16 cellular contexts compared by ENCODE assay signal in the genomic region with DNA sequence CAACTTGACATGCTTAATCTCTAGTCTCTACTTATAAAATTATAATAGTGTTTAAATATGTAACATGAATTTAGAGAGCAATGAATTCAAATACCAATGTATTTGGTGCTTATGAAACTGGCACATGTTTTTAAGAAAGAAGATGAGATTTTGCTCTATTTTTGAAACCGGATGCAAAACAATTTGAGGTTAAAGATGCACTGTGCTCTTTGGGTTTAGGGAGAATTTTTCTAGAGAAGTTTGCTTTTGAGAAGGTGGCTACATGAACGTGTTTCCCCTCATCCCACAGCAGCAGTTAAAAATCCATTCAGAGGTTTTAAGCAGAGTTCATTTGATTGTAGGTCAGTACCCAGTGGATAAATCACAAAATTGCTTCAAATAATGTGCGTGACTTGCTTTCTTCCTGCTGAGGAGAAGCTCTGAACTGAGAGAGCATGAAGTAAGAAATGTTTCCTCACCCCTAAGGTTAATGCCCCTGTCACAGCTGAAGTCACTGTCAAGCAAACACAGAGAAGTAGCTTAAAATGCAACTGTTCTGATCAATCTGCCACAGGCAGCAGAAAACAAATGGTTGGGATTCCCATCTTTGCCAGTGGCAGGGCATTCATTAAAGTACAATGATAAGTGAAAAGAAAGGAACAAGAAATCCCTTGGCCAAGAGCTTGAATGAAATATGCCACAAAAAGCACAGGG.
A peak's percentile ranks its signal among the peaks of the same experiment; 100 is the strongest.
DNase-seq lines count a peak whose midpoint lies in the region; ATAC-seq and TF ChIP-seq lines count a peak whose summit lies in the region.
"Had no signal": no experiment of that assay in that cellular context is flagged by ENCODE, and none has a peak within 500 bp of the region (broad histone marks: within the 10 kb centered on the region; RNA-seq: fewer than 3 reads in every experiment).

No MANE protein-coding gene starts in this region.

- no peaks in the 10 kb centered on the region for H3K9me2 ChIP-seq in HCT116 (ENCODE audit: insufficient read depth)
- no peaks in the 10 kb centered on the region for H3K9me2 ChIP-seq in neural cell (ENCODE audit: insufficient read depth, low read length)

- TF ChIP-seq POLR2A in HCT116 (IDR thresholded peaks at IDR 0.05; ENCODE audit: borderline replicate concordance, extremely low read depth, insufficient read depth, insufficient read length): no peak

- peak; percentile 50 for TF ChIP-seq EP300 in neural cell (conservative IDR thresholded peaks at IDR 0.05; ENCODE audit: poor library complexity, severe bottlenecking)

- intact Hi-C loops in A673 (cut with micrococcal nuclease; ENCODE audit: unreplicated experiment): no loop called here
- intact Hi-C loops in HCT116 (cut with micrococcal nuclease): no loop called here
- intact Hi-C loops in right cardiac atrium (cut with DNase I): no loop called here

- H3K36me3 ChIP-seq in A673 (ENCODE audit: insufficient read depth, low read length, poor library complexity, severe bottlenecking) (no peaks in the 10 kb centered on the region), HCT116 (ENCODE audit: control insufficient read depth in 1 of 2, insufficient read depth in 2 of 2, low read length in 2 of 2) (no peaks in the 10 kb centered on the region), SJCRH30 (no peaks in the 10 kb centered on the region), neural cell (ENCODE audit: insufficient read depth, low read length) (no peaks in the 10 kb centered on the region)
- H3K36me3 ChIP-seq: BLaER1 had no signal

- H2AFZ ChIP-seq in HCT116 (ENCODE audit: low read depth, low read length, poor library complexity, severe bottlenecking) (peak overlapping the region; percentile 65), neural cell (ENCODE audit: low read depth, low read length) (no peak overlapping the region)

- DNase-seq in A673 (ENCODE audit: low spot score): peak; percentile 23
- DNase-seq in HCT116 (ENCODE audit: low read depth, low spot score): no peak
- DNase-seq in SJCRH30: peak; percentile 46 to 74
- no peak for DNase-seq in right cardiac atrium
- no peak for DNase-seq in NCI-H2196 treated with DMSO at 0.1 percent for 48 hours (lab: John Stamatoyannopoulos, UW; ENCODE audit: unreplicated experiment)
- DNase-seq in NCI-H345 (lab: John Stamatoyannopoulos, UW): no peak
- DNase-seq: CD8-positive, alpha-beta T cell; HCEC 1CT; Kasumi-1; NCI-H187; NCI-H2107; NK-92 treated with Interleukin-12 subunit alpha and Interleukin-12 subunit beta, amount 100 ng/mL, for 24 hours; SHP77 had no signal

- H3K4me1 ChIP-seq in A673 (ENCODE audit: insufficient read depth, low read length, poor library complexity, severe bottlenecking): peaks cover 30% of the 10 kb centered on the region
- no peaks in the 10 kb centered on the region for H3K4me1 ChIP-seq in HCT116 (ENCODE audit: control insufficient read depth in 1 of 2, insufficient read depth in 2 of 2, low read length in 2 of 2)
- peaks cover 14% of the 10 kb centered on the region for H3K4me1 ChIP-seq in SJCRH30
- H3K4me1 ChIP-seq in right cardiac atrium (ENCODE audit: control insufficient read depth, insufficient read depth, low read length): no peaks in the 10 kb centered on the region
- H3K4me1 ChIP-seq: BLaER1 had no signal

- H3K27ac ChIP-seq in A673 (ENCODE audit: low read depth, low read length, poor library complexity, severe bottlenecking) (peak overlapping the region; percentile 20), HCT116 (ENCODE audit: low read depth, low read length) (no peak overlapping the region), SJCRH30 (peak overlapping the region; percentile 54), neural cell (ENCODE audit: low read length) (peak overlapping the region; percentile 25), right cardiac atrium (ENCODE audit: low read length) (no peak overlapping the region)
- H3K27ac ChIP-seq: BLaER1 had no signal

- no TSS peak for BruUV-seq in A673 (replicated peaks; lab: Mats Ljungman, UMichigan)
- BruUV-seq in HCT116 (replicated peaks; lab: Mats Ljungman, UMichigan): no TSS peak

- H3K4me2 ChIP-seq in HCT116 (ENCODE audit: low read length) (no peak overlapping the region), neural cell (ENCODE audit: low read length) (no peak overlapping the region)
- H3K4me2 ChIP-seq: BLaER1 had no signal

- POLR2A ChIA-PET in A673 (lab: Charles Lee; ENCODE audit: low non-redundant PET): interaction anchor here (0.7 kb wide), 1 partner anchor 113 kb away, joined by 3 read pairs; no protein-coding TSS in a partner anchor
- POLR2A ChIA-PET in HCT116 (lab: Charles Lee): no interaction called here

- H3K9me3 ChIP-seq in A673 (ENCODE audit: low read depth, low read length, poor library complexity, severe bottlenecking): no peaks in the 10 kb centered on the region
- H3K9me3 ChIP-seq in HCT116 (ENCODE audit: control insufficient read depth in 1 of 2, insufficient read depth in 1 of 2, low read depth in 1 of 2, low read length in 2 of 2): no peaks in the 10 kb centered on the region
- no peaks in the 10 kb centered on the region for H3K9me3 ChIP-seq in SJCRH30 (replicated peaks)
- H3K9me3 ChIP-seq in neural cell (ENCODE audit: low read length): no peaks in the 10 kb centered on the region
- no peaks in the 10 kb centered on the region for H3K9me3 ChIP-seq in right cardiac atrium (ENCODE audit: control insufficient read depth, low read length)
- H3K9me3 ChIP-seq: BLaER1 had no signal

- RAD21 ChIA-PET in HCT116 (lab: Charles Lee; ENCODE audit: low non-redundant PET in 1 of 2, low total read pairs in 2 of 2, uncharacterized antibody in 2 of 2, unreplicated experiment in 2 of 2): no interaction called here

- H3K9ac ChIP-seq in HCT116 (ENCODE audit: low read length): no peak overlapping the region
- H3K9ac ChIP-seq in neural cell (ENCODE audit: low read length): no peak overlapping the region
- H3K9ac ChIP-seq: BLaER1 had no signal

- ATAC-seq in HCT116: no peak
- ATAC-seq in right cardiac atrium: no peak
- no peak for ATAC-seq in GM18861 (IDR thresholded peaks at IDR 0.05; ENCODE audit: unreplicated experiment)
- ATAC-seq: CD8-positive, alpha-beta T cell had no signal

- TF ChIP-seq CTCF in A673 (conservative IDR thresholded peaks at IDR 0.05; ENCODE audit: low read depth, low read length) (no peak), HCT116 (IDR thresholded peaks at IDR 0.05 in 2 of 3, conservative IDR thresholded peaks at IDR 0.05 in 1 of 3; ENCODE audit: borderline replicate concordance in 1 of 3, insufficient read depth in 1 of 3, low read depth in 2 of 3, low read length in 2 of 3) (no peak), neural cell (IDR thresholded peaks at IDR 0.05; ENCODE audit: poor library complexity, severe bottlenecking) (no peak)

- H4K20me1 ChIP-seq in HCT116 (ENCODE audit: insufficient read depth) (no peaks in the 10 kb centered on the region), neural cell (ENCODE audit: insufficient read depth) (no peaks in the 10 kb centered on the region)
- H4K20me1 ChIP-seq: BLaER1 had no signal

- no peaks in the 10 kb centered on the region for H3K79me2 ChIP-seq in HCT116 (ENCODE audit: insufficient read depth, low read length)
- no peaks in the 10 kb centered on the region for H3K79me2 ChIP-seq in neural cell (replicated peaks; ENCODE audit: insufficient read depth, low read length)

- H3F3A ChIP-seq in neural cell (ENCODE audit: insufficient read depth, low read length, poor library complexity, severe bottlenecking): no peaks in the 10 kb centered on the region

- CTCF ChIA-PET in A673 (lab: Charles Lee) (no interaction called here), HCT116 (lab: Charles Lee) (no interaction called here)

- TF ChIP-seq RAD21 in HCT116 (IDR thresholded peaks at IDR 0.05; ENCODE audit: low read depth) (no peak), neural cell (conservative IDR thresholded peaks at IDR 0.05) (no peak)

- WGBS in right cardiac atrium: 67% methylated on average over 3 of the region's 3 CpGs

- H3K27me3 ChIP-seq in A673 (replicated peaks; ENCODE audit: insufficient read depth, low read depth, low read length, poor library complexity): no peaks in the 10 kb centered on the region
- no peaks in the 10 kb centered on the region for H3K27me3 ChIP-seq in HCT116 (ENCODE audit: insufficient read depth, low read length)
- no peaks in the 10 kb centered on the region for H3K27me3 ChIP-seq in SJCRH30
- no peaks in the 10 kb centered on the region for H3K27me3 ChIP-seq in neural cell (ENCODE audit: insufficient read depth, low read depth, low read length)
- H3K27me3 ChIP-seq in right cardiac atrium (ENCODE audit: control insufficient read depth, insufficient read depth): no peaks in the 10 kb centered on the region
- H3K27me3 ChIP-seq: BLaER1 had no signal

- H3K4me3 ChIP-seq in A673 (ENCODE audit: low read depth, low read length, poor library complexity, severe bottlenecking) (no peak overlapping the region), HCT116 (replicated peaks in 1 of 2; ENCODE audit: low read depth in 1 of 2, low read length in 2 of 2) (no peak overlapping the region), SJCRH30 (no peak overlapping the region), neural cell (ENCODE audit: low read length) (no peak overlapping the region), right cardiac atrium (ENCODE audit: low read length) (no peak overlapping the region)
- H3K4me3 ChIP-seq: BLaER1 had no signal

TF ChIP-seq in neural cell, 6 proteins besides CTCF, POLR2A, EP300 and RAD21:
- TF ChIP-seq EZH2 (IDR thresholded peaks at IDR 0.05; ENCODE audit: borderline replicate concordance, insufficient read depth, low read length, poor library complexity, severe bottlenecking) (no peak), POLR2AphosphoS5 (IDR thresholded peaks at IDR 0.05) (peak; percentile 46)

Comparison
In these comparisons a context has a peak if more than half of its experiments do, and no peak if none do; other contexts are left out.
1. DNase-seq: peak in A673 (single experiment) and SJCRH30 (2 of 2); none in HCT116 (single experiment), right cardiac atrium (0 of 3), NCI-H2196 treated with DMSO at 0.1 percent for 48 hours (single experiment) and NCI-H345 (single experiment).
2. H3K27ac ChIP-seq: peak in A673 (single experiment), SJCRH30 (single experiment) and neural cell (single experiment); none in HCT116 (single experiment) and right cardiac atrium (single experiment).